35 cellular contexts compared by ENCODE assay signal in genomic region chr10:122201401-122201800, GRCh38.
"Had no signal": no experiment of that assay in that cellular context is flagged by ENCODE, and none has a peak within 500 bp of the region (broad histone marks: within the 10 kb centered on the region; RNA-seq: fewer than 3 reads in every experiment).

No MANE protein-coding gene starts in this region.

- H3K27me3 Mint-ChIP-seq: activated CD4-positive, alpha-beta T cell treated with anti-CD3 and anti-CD28 coated beads for 36 hours; activated CD4-positive, alpha-beta T cell treated with anti-CD3 and anti-CD28 coated beads, Interleukin-2, amount 10 ng/mL, durations not matched to agents 7 days and 5 days; activated CD8-positive, alpha-beta T cell treated with anti-CD3 and anti-CD28 coated beads for 36 hours; activated naive CD8-positive, alpha-beta T cell treated with anti-CD3 and anti-CD28 coated beads for 36 hours had no signal

- H3K27ac ChIP-seq: adrenal gland, body of pancreas, brain microvascular endothelial cell, breast epithelium, VCaP had no signal

- H3K4me3 ChIP-seq: adrenal gland, body of pancreas, breast epithelium had no signal

- ATAC-seq: activated CD4-positive, alpha-beta T cell treated with anti-CD3 and anti-CD28 coated beads for 36 hours; activated CD4-positive, CD25-positive, alpha-beta regulatory T cell treated with anti-CD3 and anti-CD28 coated beads, Interleukin-2, amount 50 U/mL, for 24 hours; activated CD8-positive, alpha-beta T cell treated with anti-CD3 and anti-CD28 coated beads for 36 hours; activated naive CD4-positive, alpha-beta T cell treated with anti-CD3 and anti-CD28 coated beads, Interleukin-2, amount 50 U/mL, for 72 hours; activated T-cell treated with anti-CD3 and anti-CD28 coated beads, Interleukin-2, amount 50 U/mL, for 4 hours; activated T-cell treated with anti-CD3 and anti-CD28 coated beads, Interleukin-2, amount 50 U/mL, for 72 hours; activated T-helper 17 cell treated with anti-CD3 and anti-CD28 coated beads, Interleukin-2, amount 50 U/mL, for 72 hours; body of pancreas; WTC11 had no signal

- H3K27ac Mint-ChIP-seq: activated CD4-positive, alpha-beta T cell treated with anti-CD3 and anti-CD28 coated beads for 36 hours; activated CD4-positive, alpha-beta T cell treated with anti-CD3 and anti-CD28 coated beads, Interleukin-2, amount 10 ng/mL, durations not matched to agents 7 days and 5 days; activated CD8-positive, alpha-beta T cell treated with anti-CD3 and anti-CD28 coated beads for 36 hours; activated naive CD4-positive, alpha-beta T cell treated with anti-CD3 and anti-CD28 coated beads for 36 hours; activated naive CD4-positive, alpha-beta T cell treated with anti-CD3 and anti-CD28 coated beads, Interleukin-2, amount 50 U/mL, for 72 hours; activated naive CD8-positive, alpha-beta T cell treated with anti-CD3 and anti-CD28 coated beads for 36 hours; activated T-cell treated with anti-CD3 and anti-CD28 coated beads, Interleukin-2, amount 50 U/mL, for 72 hours; activated T-helper 1 cell treated with anti-CD3 and anti-CD28 coated beads, Interleukin-12 subunit alpha, Interleukin-12 subunit beta, Interleukin-2, Interleukin-4 antibody, amounts not matched to agents 30 ng/mL and 10 ng/mL and 1 ng/mL, durations not matched to agents 14 hours and 24 hours and 36 hours; activated T-helper 17 cell treated with anti-CD3 and anti-CD28 coated beads, Interleukin-2, amount 50 U/mL, for 72 hours; T-helper 1 cell treated with Interleukin-12 subunit alpha and Interleukin-12 subunit beta and Interleukin-4 antibody, amounts not matched to agents 30 μg/mL and 1 μg/mL, for 36 hours; T-helper 2 cell treated with Interferon-gamma antibody and Interleukin-4, amounts not matched to agents 5 μg/mL and 100 μg/mL, for 36 hours; WTC11 had no signal

- H3K4me1 ChIP-seq: adrenal gland, body of pancreas, breast epithelium had no signal

- H3K36me3 Mint-ChIP-seq: activated naive CD4-positive, alpha-beta T cell treated with anti-CD3 and anti-CD28 coated beads, Interleukin-2, amount 50 U/mL, for 72 hours; activated naive CD8-positive, alpha-beta T cell treated with anti-CD3 and anti-CD28 coated beads for 36 hours had no signal

- H3K9me3 Mint-ChIP-seq: activated CD4-positive, alpha-beta T cell treated with anti-CD3 and anti-CD28 coated beads, Interleukin-2, amount 10 ng/mL, durations not matched to agents 7 days and 5 days; activated CD8-positive, alpha-beta T cell treated with anti-CD3 and anti-CD28 coated beads for 36 hours; activated naive CD4-positive, alpha-beta T cell treated with anti-CD3 and anti-CD28 coated beads for 36 hours; activated naive CD4-positive, alpha-beta T cell treated with anti-CD3 and anti-CD28 coated beads, Interleukin-2, amount 50 U/mL, for 72 hours; activated naive CD8-positive, alpha-beta T cell treated with anti-CD3 and anti-CD28 coated beads for 36 hours; activated T-cell treated with anti-CD3 and anti-CD28 coated beads, Interleukin-2, amount 50 U/mL, for 4 hours; activated T-cell treated with anti-CD3 and anti-CD28 coated beads, Interleukin-2, amount 50 U/mL, for 72 hours; activated T-helper 1 cell treated with anti-CD3 and anti-CD28 coated beads, Interleukin-12 subunit alpha, Interleukin-12 subunit beta, Interleukin-2, Interleukin-4 antibody, amounts not matched to agents 30 ng/mL and 10 ng/mL and 1 ng/mL, durations not matched to agents 14 hours and 24 hours and 36 hours; activated T-helper 17 cell treated with anti-CD3 and anti-CD28 coated beads, Interleukin-2, amount 50 U/mL, for 72 hours; T-helper 1 cell treated with Interleukin-12 subunit alpha and Interleukin-12 subunit beta and Interleukin-4 antibody, amounts not matched to agents 30 μg/mL and 1 μg/mL, for 36 hours; T-helper 2 cell treated with Interferon-gamma antibody and Interleukin-4, amounts not matched to agents 5 μg/mL and 100 μg/mL, for 36 hours; WTC11 had no signal

- H3K36me3 ChIP-seq: adrenal gland, brain microvascular endothelial cell, breast epithelium had no signal

- H3K4me3 Mint-ChIP-seq: activated CD4-positive, alpha-beta T cell treated with anti-CD3 and anti-CD28 coated beads for 36 hours; activated CD4-positive, alpha-beta T cell treated with anti-CD3 and anti-CD28 coated beads, Interleukin-2, amount 10 ng/mL, durations not matched to agents 7 days and 5 days; activated CD8-positive, alpha-beta T cell treated with anti-CD3 and anti-CD28 coated beads for 36 hours; activated naive CD4-positive, alpha-beta T cell treated with anti-CD3 and anti-CD28 coated beads for 36 hours; activated naive CD8-positive, alpha-beta T cell treated with anti-CD3 and anti-CD28 coated beads for 36 hours; activated T-cell treated with anti-CD3 and anti-CD28 coated beads, Interleukin-2, amount 50 U/mL, for 4 hours; activated T-cell treated with anti-CD3 and anti-CD28 coated beads, Interleukin-2, amount 50 U/mL, for 72 hours; activated T-helper 1 cell treated with anti-CD3 and anti-CD28 coated beads, Interleukin-12 subunit alpha, Interleukin-12 subunit beta, Interleukin-2, Interleukin-4 antibody, amounts not matched to agents 30 ng/mL and 10 ng/mL and 1 ng/mL, durations not matched to agents 14 hours and 24 hours and 36 hours; activated T-helper 17 cell treated with anti-CD3 and anti-CD28 coated beads, Interleukin-2, amount 50 U/mL, for 72 hours; T-helper 1 cell treated with Interleukin-12 subunit alpha and Interleukin-12 subunit beta and Interleukin-4 antibody, amounts not matched to agents 30 μg/mL and 1 μg/mL, for 36 hours; T-helper 2 cell treated with Interferon-gamma antibody and Interleukin-4, amounts not matched to agents 5 μg/mL and 100 μg/mL, for 36 hours; WTC11 had no signal

- H3K27me3 ChIP-seq: adrenal gland, body of pancreas, brain microvascular endothelial cell, breast epithelium had no signal

- H3K9me3 ChIP-seq: adrenal gland, body of pancreas, breast epithelium had no signal

- DNase-seq: activated CD4-positive, alpha-beta T cell treated with anti-CD3 and anti-CD28 coated beads for 1 hour; activated CD4-positive, alpha-beta T cell treated with anti-CD3 and anti-CD28 coated beads for 36 hours; activated CD4-positive, alpha-beta T cell treated with anti-CD3 and anti-CD28 coated beads for 48 hours; activated CD4-positive, alpha-beta T cell treated with anti-CD3 and anti-CD28 coated beads, Interleukin-2, amount 10 ng/mL, durations not matched to agents 7 days and 5 days; activated CD4-positive, alpha-beta T cell treated with anti-CD3 and anti-CD28 coated beads, Interleukin-2, amount 50 U/mL, for 48 hours; activated CD4-positive, CD25-positive, alpha-beta regulatory T cell; activated CD8-positive, alpha-beta memory T cell treated with anti-CD3 and anti-CD28 coated beads, Interleukin-2, amount 50 U/mL, for 4 hours; activated CD8-positive, alpha-beta T cell treated with anti-CD3 and anti-CD28 coated beads for 36 hours; activated effector memory CD4-positive, alpha-beta T cell treated with anti-CD3 and anti-CD28 coated beads, Interleukin-2, amount 50 U/mL, for 16 hours; activated gamma-delta T cell treated with Interleukin-2 at 50 U/mL for 16 hours; activated naive CD4-positive, alpha-beta T cell; activated naive CD4-positive, alpha-beta T cell treated with anti-CD3 and anti-CD28 coated beads for 36 hours; activated naive CD4-positive, alpha-beta T cell treated with anti-CD3 and anti-CD28 coated beads, Interleukin-2, amount 50 U/mL, for 16 hours; activated naive CD8-positive, alpha-beta T cell treated with anti-CD3 and anti-CD28 coated beads for 36 hours; activated T-cell treated with anti-CD3 and anti-CD28 coated beads for 4 hours; activated T-cell treated with anti-CD3 and anti-CD28 coated beads, Interleukin-2, amount 50 U/mL, for 1 hour; activated T-cell treated with anti-CD3 and anti-CD28 coated beads, Interleukin-2, amount 50 U/mL, for 4 hours; activated T-cell treated with anti-CD3 and anti-CD28 coated beads, Interleukin-2, amount 50 U/mL, for 72 hours; adrenal gland; amniotic stem cell; body of pancreas; brain microvascular endothelial cell; central memory CD4-positive, alpha-beta T cell; T-helper 1 cell; T-helper 2 cell; T-helper 9 cell had no signal

- H3K4me1 Mint-ChIP-seq: activated CD4-positive, alpha-beta T cell treated with anti-CD3 and anti-CD28 coated beads for 36 hours; activated CD4-positive, alpha-beta T cell treated with anti-CD3 and anti-CD28 coated beads, Interleukin-2, amount 10 ng/mL, durations not matched to agents 7 days and 5 days; activated naive CD8-positive, alpha-beta T cell treated with anti-CD3 and anti-CD28 coated beads for 36 hours; activated T-helper 17 cell treated with anti-CD3 and anti-CD28 coated beads, Interleukin-2, amount 50 U/mL, for 72 hours had no signal
